Comparison of ENCODE assay signal across 8 cellular contexts in genomic region chr1:228165372-228166169, GRCh38. TPM values are rescaled to one million over a fixed set of nuclear protein-coding genes. Genes with fewer than 3 reads are reported as not detected.
DNase-seq lines count a peak whose midpoint lies in the region; ATAC-seq, FAIRE-seq and TF ChIP-seq lines count a peak whose summit lies in the region.

TSS of gene IBA57 (plus strand) at chr1:228165804. CDS start at chr1:228165817, 13 bp downstream.

- peaks cover 19 to 74% (median 39%) of the 10 kb centered on the region in 6 donors for H3K4me1 ChIP-seq in spleen

- H3K4me3 ChIP-seq in WI38 (ENCODE audit: low read depth, low read length) (peak within 1 kb of the TSS; percentile 72), bronchial epithelial cell (ENCODE audit: low read depth, low read length) (peak within 1 kb of the TSS; percentile 67), spleen (peak within 1 kb of the TSS; percentile 45 to 78 (median 60))

- H3K4me3 Mint-ChIP-seq in immature natural killer cell: peak within 1 kb of the TSS; percentile 89 to 96 (median 91)

- TF ChIP-seq POLR2A in spleen (IDR thresholded peaks at IDR 0.05): peak in 2 of 3 donors; percentile 65 to 78

- WGBS in spleen, 5 donors: 0 to 1% (median 1%) methylated on average over 62 to 93 of the region's 93 CpGs

- no peak for FAIRE-seq in bronchial epithelial cell (lab: Jason Lieb, UNC)

- TF ChIP-seq CTCF in WI38 (IDR thresholded peaks at IDR 0.05; ENCODE audit: low read depth, low read length): peak; percentile 59
- peak; percentile 96 for TF ChIP-seq CTCF in bronchial epithelial cell (IDR thresholded peaks at IDR 0.05; ENCODE audit: insufficient read depth, low read length, severe bottlenecking)
- peak; percentile 94 to 99 (median 96) for TF ChIP-seq CTCF in spleen (IDR thresholded peaks at IDR 0.05 in 8 of 11, conservative IDR thresholded peaks at IDR 0.05 in 3 of 11)

- H3K27ac ChIP-seq in spleen: peak within 1 kb of the TSS; percentile 99 to 100 (median 100)

- no peaks in the 10 kb centered on the region for H3K36me3 Mint-ChIP-seq in immature natural killer cell

- ATAC-seq in GM18873 (IDR thresholded peaks at IDR 0.05; ENCODE audit: low FRiP score, unreplicated experiment) (peak; percentile 79), HG03139 (IDR thresholded peaks at IDR 0.05; ENCODE audit: unreplicated experiment) (peak; percentile 81)

- intact Hi-C loops in spleen (cut with DNase I; ENCODE audit: low total_unique reads): no loop called here

- H3K36me3 ChIP-seq in bronchial epithelial cell (ENCODE audit: control insufficient read depth, insufficient read depth, low read length): no peaks in the 10 kb centered on the region
- H3K36me3 ChIP-seq in spleen: peaks cover 0 to 15% (median 0%) of the 10 kb centered on the region in 6 donors

- no peaks in the 10 kb centered on the region for H3K9me3 Mint-ChIP-seq in immature natural killer cell

- peak within 1 kb of the TSS; percentile 88 to 99 (median 96) for H3K27ac Mint-ChIP-seq in immature natural killer cell

- DNase-seq in AG08395 (ENCODE audit: low spot score): peak; percentile 99
- DNase-seq in NCI-H2196 treated with DMSO at 0.1 percent for 48 hours (lab: John Stamatoyannopoulos, UW; ENCODE audit: unreplicated experiment): peak; percentile 96
- DNase-seq in bronchial epithelial cell (ENCODE audit: low read depth): peak; percentile 92
- DNase-seq in immature natural killer cell: peak; percentile 100
- DNase-seq in spleen: peak; percentile 100

- H3K27me3 ChIP-seq in bronchial epithelial cell (ENCODE audit: control insufficient read depth, insufficient read depth, low read length) (no peaks in the 10 kb centered on the region), spleen (replicated peaks in 1 of 7) (peaks cover 0 to 17% (median 0%) of the 10 kb centered on the region in 7 donors)

- peaks cover 20 to 29% of the 10 kb centered on the region in 2 donors for H3K4me1 Mint-ChIP-seq in immature natural killer cell

- H3K27me3 Mint-ChIP-seq in immature natural killer cell (ENCODE audit: low read depth in 3 of 3): peaks cover 4 to 13% (median 10%) of the 10 kb centered on the region in 3 donors

- H3K9me3 ChIP-seq in spleen: no peaks in the 10 kb centered on the region

RNA-seq across cellular contexts. Expression of gene IBA57, which starts in this region (rescaled TPM):
- 2.0 and 2.6 TPM in 2 replicates for total RNA-seq in bronchial epithelial cell
- 1 to 10 TPM; 2.0 to 4.4 (median 2.0) TPM for polyA plus RNA-seq in immature natural killer cell
- 10 to 100 TPM in 5 of 7 donors, 1 to 10 TPM in 2; 7.1 to 14.7 (median 11.6) TPM for total RNA-seq in spleen
- 1 to 10 TPM in 2 of 3 donors, under 1 TPM in 1; 0.59 to 4.3 (median 1.1) TPM for polyA plus RNA-seq in spleen

Comparison
In these comparisons a context has a peak if more than half of its experiments do, and no peak if none do; other contexts are left out.
1. Peak in every context shown above with its lines: DNase-seq, ATAC-seq, H3K4me3 ChIP-seq and H3K27ac ChIP-seq.